ENCODE assay signal across 29 cellular contexts in the genomic region with DNA sequence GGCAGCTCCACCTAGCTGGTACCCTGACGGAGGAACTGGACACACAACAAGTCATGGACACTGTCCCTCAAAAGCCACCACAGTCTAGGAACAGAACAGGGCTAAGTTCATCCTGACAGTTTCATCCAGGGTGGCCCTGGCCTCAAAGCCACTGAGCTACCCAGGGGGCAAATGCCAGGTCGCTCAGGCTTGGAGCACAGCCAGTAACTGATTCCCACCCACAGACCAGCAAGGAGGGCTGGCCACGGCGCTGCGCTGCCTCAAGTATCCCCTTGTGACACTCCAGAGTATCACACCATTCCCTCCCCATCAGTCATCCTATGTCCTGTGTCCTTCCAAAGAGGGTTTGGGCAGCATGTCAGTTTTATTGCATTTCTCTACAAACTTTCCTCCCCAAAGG.
"Had no signal": no experiment of that assay in that cellular context is flagged by ENCODE, and none has a peak within 500 bp of the region (broad histone marks: within the 10 kb centered on the region; RNA-seq: fewer than 3 reads in every experiment).

No MANE protein-coding gene starts in this region.

- H3K27me3 ChIP-seq: brain microvascular endothelial cell, dorsolateral prefrontal cortex, esophagus muscularis mucosa, foreskin keratinocyte, gastrocnemius medialis, heart left ventricle had no signal

- H3K4me1 ChIP-seq: esophagus muscularis mucosa, gastrocnemius medialis, heart left ventricle had no signal

- H3K9me3 ChIP-seq: esophagus muscularis mucosa, gastrocnemius medialis, heart left ventricle had no signal

- H3K36me3 ChIP-seq: gastrocnemius medialis had no signal

- FAIRE-seq: astrocyte, bronchial epithelial cell had no signal

- DNase-seq: activated B cell treated with CpG ODN at 0.5 μM for 24 hours; activated CD4-positive, alpha-beta T cell treated with anti-CD3 and anti-CD28 coated beads for 48 hours; activated CD4-positive, alpha-beta T cell treated with anti-CD3 and anti-CD28 coated beads, Interleukin-2, amount 50 U/mL, for 1 hour; activated CD4-positive, alpha-beta T cell treated with anti-CD3 and anti-CD28 coated beads, Interleukin-2, amount 50 U/mL, for 48 hours; activated CD8-positive, alpha-beta memory T cell treated with anti-CD3 and anti-CD28 coated beads for 24 hours; activated CD8-positive, alpha-beta T cell treated with anti-CD3 and anti-CD28 coated beads for 36 hours; activated effector memory CD4-positive, alpha-beta T cell treated with Interleukin-2 at 50 U/mL for 16 hours; activated gamma-delta T cell treated with Interleukin-2 at 50 U/mL for 16 hours; activated naive CD4-positive, alpha-beta T cell treated with anti-CD3 and anti-CD28 coated beads, Interleukin-2, amount 50 U/mL, for 16 hours; activated naive CD4-positive, alpha-beta T cell treated with Interleukin-2 at 50 U/mL for 16 hours; activated T-cell treated with anti-CD3 and anti-CD28 coated beads, Interleukin-2, amount 50 U/mL, for 4 hours; amniotic stem cell; anterior cingulate cortex; brain microvascular endothelial cell; effector memory CD4-positive, alpha-beta T cell; endodermal cell; erythroblast; gastrocnemius medialis; glutamatergic neuron; T-helper 17 cell; T1000; WERI-Rb-1 had no signal

- H3K4me3 ChIP-seq: coronary artery, dorsolateral prefrontal cortex, esophagus muscularis mucosa, gastrocnemius medialis, heart left ventricle had no signal

- H3K27ac ChIP-seq: brain microvascular endothelial cell, coronary artery, esophagus muscularis mucosa, foreskin keratinocyte, gastrocnemius medialis, heart left ventricle, WERI-Rb-1 had no signal
